17 cellular contexts compared by ENCODE assay signal in genomic region chr14:105305769-105306168, GRCh38. TPM values are rescaled to one million over a fixed set of nuclear protein-coding genes. Genes with fewer than 3 reads are reported as not detected.
DNase-seq lines count a peak whose midpoint lies in the region; ATAC-seq, FAIRE-seq and TF ChIP-seq lines count a peak whose summit lies in the region.
"Had no signal": no experiment of that assay in that cellular context is flagged by ENCODE, and none has a peak within 500 bp of the region (broad histone marks: within the 10 kb centered on the region; RNA-seq: fewer than 3 reads in every experiment).

No MANE protein-coding gene starts in this region.

- H2BK12ac ChIP-seq in H1 (ENCODE audit: low read depth, low read length) = no peak overlapping the region

- no peak overlapping the region for H3K14ac ChIP-seq in H1 (ENCODE audit: insufficient read length)

- CTCF ChIA-PET in H1 (lab: Charles Lee; ENCODE audit: partially characterized antibody) = interaction anchor here (0.7 to 1.6 kb wide), 4 partner anchors 9 to 159 kb away, joined by 3 to 5 read pairs (median 4); no protein-coding TSS in a partner anchor

- no peaks in the 10 kb centered on the region for H3K36me3 Mint-ChIP-seq in activated naive CD8-positive, alpha-beta T cell treated with anti-CD3 and anti-CD28 coated beads for 36 hours
- no peaks in the 10 kb centered on the region for H3K36me3 Mint-ChIP-seq in activated naive CD8-positive, alpha-beta T cell treated with anti-CD3 and anti-CD28 coated beads, Interleukin-2, amount 50 U/mL, for 24 hours (ENCODE audit: low read depth)
- H3K36me3 Mint-ChIP-seq in chondrocyte (ENCODE audit: low read depth) = no peaks in the 10 kb centered on the region

- DNase-seq in activated naive CD8-positive, alpha-beta T cell treated with anti-CD3 and anti-CD28 coated beads for 36 hours = no peak
- no peak for DNase-seq in activated naive CD8-positive, alpha-beta T cell treated with anti-CD3 and anti-CD28 coated beads, Interleukin-2, amount 50 U/mL, for 24 hours
- DNase-seq in NT2/D1 (ENCODE audit: low read depth, low spot score) (no peak), H1 (ENCODE audit: low read depth in 1 of 2, low spot score in 2 of 2) (no peak), substantia nigra (lab: John Stamatoyannopoulos, UW) (no peak), chondrocyte (ENCODE audit: low spot score) (no peak), NCI-H748 (lab: John Stamatoyannopoulos, UW; ENCODE audit: unreplicated experiment) (no peak)
- DNase-seq: GF-D8, NCI-H1092, NCI-H187, NCI-H446, NCI-H774 had no signal

- H3K4ac ChIP-seq in H1 (replicated peaks; ENCODE audit: insufficient read length, low read depth, low read length) = no peak overlapping the region

- ATAC-seq in activated naive CD8-positive, alpha-beta T cell treated with anti-CD3 and anti-CD28 coated beads, Interleukin-2, amount 50 U/mL, for 24 hours = no peak
- ATAC-seq: A549, GM23338, K562 had no signal

- H3K9me3 ChIP-seq in NT2/D1 (ENCODE audit: insufficient read depth, low read length) = no peaks in the 10 kb centered on the region
- H3K9me3 ChIP-seq in H1 (ENCODE audit: insufficient read depth in 2 of 2, low read depth in 1 of 2, low read length in 1 of 2) = no peaks in the 10 kb centered on the region
- H3K9me3 ChIP-seq: A549 had no signal

- no peak overlapping the region for H4K5ac ChIP-seq in H1 (ENCODE audit: insufficient read length, low read depth, low read length)

- FAIRE-seq in H1 (lab: Jason Lieb, UNC) = no peak
- FAIRE-seq: A549, D721Med, K562 had no signal

- H3K27ac Mint-ChIP-seq in activated naive CD8-positive, alpha-beta T cell treated with anti-CD3 and anti-CD28 coated beads for 36 hours = peak overlapping the region; percentile 83
- no peak overlapping the region for H3K27ac Mint-ChIP-seq in activated naive CD8-positive, alpha-beta T cell treated with anti-CD3 and anti-CD28 coated beads, Interleukin-2, amount 50 U/mL, for 24 hours
- no peak overlapping the region for H3K27ac Mint-ChIP-seq in chondrocyte (ENCODE audit: unreplicated experiment)
- H3K27ac Mint-ChIP-seq: GM23338 had no signal

- H3K4me3 ChIP-seq in NT2/D1 (ENCODE audit: insufficient read length, low read depth) (no peak overlapping the region), H1 (ENCODE audit: extremely low read depth in 1 of 4, insufficient read depth in 2 of 4, low read depth in 3 of 4, low read length in 4 of 4) (no peak overlapping the region)
- H3K4me3 ChIP-seq: A549, GM23338, K562 had no signal

- peaks cover 0 to 4% of the 10 kb centered on the region in 2 experiments for H4K20me1 ChIP-seq in H1 (replicated peaks in 1 of 2; ENCODE audit: control insufficient read depth in 1 of 2, insufficient read depth in 2 of 2, low read length in 2 of 2)

- H2BK20ac ChIP-seq in H1 (ENCODE audit: low read length) = no peak overlapping the region

- no peaks in the 10 kb centered on the region for H3K79me1 ChIP-seq in H1 (ENCODE audit: low read depth, low read length)

- H3K79me2 ChIP-seq in H1 (ENCODE audit: control insufficient read depth in 1 of 2, insufficient read depth in 2 of 2, low read length in 2 of 2) = no peaks in the 10 kb centered on the region

- no peak overlapping the region for H3K23ac ChIP-seq in H1 (ENCODE audit: insufficient read length)

- H2BK15ac ChIP-seq in H1 (ENCODE audit: low read length) = no peak overlapping the region

- no peak overlapping the region for H3K4me3 Mint-ChIP-seq in activated naive CD8-positive, alpha-beta T cell treated with anti-CD3 and anti-CD28 coated beads for 36 hours
- H3K4me3 Mint-ChIP-seq in activated naive CD8-positive, alpha-beta T cell treated with anti-CD3 and anti-CD28 coated beads, Interleukin-2, amount 50 U/mL, for 24 hours = no peak overlapping the region
- H3K4me3 Mint-ChIP-seq in chondrocyte (ENCODE audit: unreplicated experiment) = no peak overlapping the region
- H3K4me3 Mint-ChIP-seq: GM23338 had no signal

- H2AFZ ChIP-seq in H1 (ENCODE audit: low read length) = no peak overlapping the region
- H2AFZ ChIP-seq: GM23338 had no signal

- H2BK120ac ChIP-seq in H1 (replicated peaks; ENCODE audit: low read depth, low read length) = no peak overlapping the region

- no peak overlapping the region for H3K4me2 ChIP-seq in H1 (ENCODE audit: insufficient read depth in 1 of 2, low read depth in 2 of 2, low read length in 2 of 2)
- H3K4me2 ChIP-seq: A549, GM23338 had no signal

- H3K18ac ChIP-seq in H1 (ENCODE audit: extremely low read depth, low read length) = no peak overlapping the region

- TF ChIP-seq CTCF in H1 (IDR thresholded peaks at IDR 0.05; ENCODE audit: control extremely low read depth in 1 of 3, insufficient read depth in 1 of 3, low read depth in 1 of 3, low read length in 3 of 3) = no peak
- no peak for TF ChIP-seq CTCF in chondrocyte (IDR thresholded peaks at IDR 0.05)

- no peak overlapping the region for H4K91ac ChIP-seq in H1 (replicated peaks; ENCODE audit: insufficient read length, low read length)

- POLR2A ChIA-PET in H1 (lab: Charles Lee; ENCODE audit: partially characterized antibody) = interaction anchor here (0.7 to 0.8 kb wide), 2 partner anchors 9 to 1821 kb away, joined by 4 read pairs; partner anchors contain the start of gene PACS2

- H3K4me1 Mint-ChIP-seq in activated naive CD8-positive, alpha-beta T cell treated with anti-CD3 and anti-CD28 coated beads for 36 hours = peaks cover 21% of the 10 kb centered on the region
- peaks cover 31% of the 10 kb centered on the region for H3K4me1 Mint-ChIP-seq in activated naive CD8-positive, alpha-beta T cell treated with anti-CD3 and anti-CD28 coated beads, Interleukin-2, amount 50 U/mL, for 24 hours
- H3K4me1 Mint-ChIP-seq in chondrocyte (ENCODE audit: low read depth) = peaks cover 2% of the 10 kb centered on the region

- H3K27me3 Mint-ChIP-seq in activated naive CD8-positive, alpha-beta T cell treated with anti-CD3 and anti-CD28 coated beads for 36 hours = no peaks in the 10 kb centered on the region
- H3K27me3 Mint-ChIP-seq in activated naive CD8-positive, alpha-beta T cell treated with anti-CD3 and anti-CD28 coated beads, Interleukin-2, amount 50 U/mL, for 24 hours = no peaks in the 10 kb centered on the region
- no peaks in the 10 kb centered on the region for H3K27me3 Mint-ChIP-seq in chondrocyte (ENCODE audit: low read depth)

- H2BK5ac ChIP-seq in H1 (ENCODE audit: low read depth, low read length) = no peak overlapping the region

- H3K56ac ChIP-seq in H1 (replicated peaks; ENCODE audit: insufficient read length, low read depth, low read length) = no peak overlapping the region

- H3K4me1 ChIP-seq in NT2/D1 (ENCODE audit: insufficient read depth, insufficient read length) = no peaks in the 10 kb centered on the region
- H3K4me1 ChIP-seq in H1 (replicated peaks in 1 of 4; ENCODE audit: control insufficient read depth in 3 of 4, insufficient read depth in 4 of 4, low read length in 3 of 4) = peaks cover 2 to 11% (median 9%) of the 10 kb centered on the region in 4 experiments

- TF ChIP-seq RAD21 in H1 (IDR thresholded peaks at IDR 0.05 in 1 of 2, conservative IDR thresholded peaks at IDR 0.05 in 1 of 2; ENCODE audit: low read depth in 2 of 2, low read length in 2 of 2) = no peak

- peak overlapping the region; percentile 36 for H3K9ac ChIP-seq in NT2/D1 (ENCODE audit: insufficient read length, low read depth)
- H3K9ac ChIP-seq in H1 (replicated peaks in 1 of 4; ENCODE audit: extremely low read depth in 1 of 4, low read depth in 3 of 4, low read length in 3 of 4) = no peak overlapping the region

- 0 out of 2 replicates have a peak overlapping the region, but pooled peaks have one; percentile 70 for H2AK5ac ChIP-seq in H1 (ENCODE audit: low read depth, low read length)

- no peak for TF ChIP-seq EP300 in H1 (IDR thresholded peaks at IDR 0.05; ENCODE audit: borderline replicate concordance in 1 of 2, low read depth in 2 of 2, low read length in 2 of 2)

- H3K9me3 Mint-ChIP-seq in activated naive CD8-positive, alpha-beta T cell treated with anti-CD3 and anti-CD28 coated beads for 36 hours = no peaks in the 10 kb centered on the region
- no peaks in the 10 kb centered on the region for H3K9me3 Mint-ChIP-seq in activated naive CD8-positive, alpha-beta T cell treated with anti-CD3 and anti-CD28 coated beads, Interleukin-2, amount 50 U/mL, for 24 hours
- H3K9me3 Mint-ChIP-seq in chondrocyte (ENCODE audit: low read depth) = no peaks in the 10 kb centered on the region
- H3K9me3 Mint-ChIP-seq: GM23338 had no signal

- 88% methylated on average over 10 of the region's 10 CpGs; no CpG with 5 or more reads in 1 of the 2 experiments for WGBS in H1 (ENCODE audit: extremely low coverage in 1 of 2, insufficient coverage in 1 of 2, insufficient read length in 1 of 2, insufficient replicate concordance in 2 of 2, low coverage in 1 of 2, low lambda C conversion rate in 2 of 2, missing lambda C conversion rate in 1 of 2), 2 experiments

- no peak for TF ChIP-seq POLR2A in H1 (IDR thresholded peaks at IDR 0.05; ENCODE audit: control extremely low read depth in 1 of 2, low read depth in 2 of 2, low read length in 2 of 2)

- no peak overlapping the region for H3K27ac ChIP-seq in H1 (ENCODE audit: low read depth, low read length)
- peak overlapping the region; percentile 51 for H3K27ac ChIP-seq in substantia nigra (ENCODE audit: low read depth, low read length, poor library complexity, severe bottlenecking)
- H3K27ac ChIP-seq: A549, HL-60 had no signal

- H3K23me2 ChIP-seq in H1 (ENCODE audit: low read depth, low read length) = peaks cover 4% of the 10 kb centered on the region; the same call in 1 of the 2 replicates

- no peak overlapping the region for H4K8ac ChIP-seq in H1 (ENCODE audit: extremely low read depth, insufficient read depth, low read length)

- no peaks in the 10 kb centered on the region for H3K36me3 ChIP-seq in NT2/D1 (ENCODE audit: insufficient read depth, insufficient read length, low read length)
- H3K36me3 ChIP-seq in H1 (ENCODE audit: control insufficient read depth in 2 of 4, insufficient read depth in 4 of 4, low read length in 3 of 4) = no peaks in the 10 kb centered on the region

- H3K27me3 ChIP-seq in NT2/D1 (ENCODE audit: insufficient read depth, insufficient read length) (no peaks in the 10 kb centered on the region), H1 (replicated peaks in 1 of 4; ENCODE audit: control insufficient read depth in 3 of 4, extremely low read depth in 1 of 4, insufficient read depth in 3 of 4, low read length in 3 of 4) (no peaks in the 10 kb centered on the region)

RNA-seq across cellular contexts. Expression of gene BRF1, which starts 5.0 kb away (rescaled TPM):
- 10 to 100 TPM; 21.9 to 22.8 TPM for total RNA-seq in activated naive CD8-positive, alpha-beta T cell treated with anti-CD3 and anti-CD28 coated beads for 36 hours
- 18.3 and 18.5 TPM in 2 replicates for total RNA-seq in H1 (2021; fragmentation: NEBNext Ultra II Directional; extraction: Animal tissue kit (Norgen Biotek cat#: 25700))
- 7.7 and 12.5 TPM in 2 replicates for polyA plus RNA-seq in H1 (2011; rRNA removed)
- polyA plus RNA-seq in H1 (2011; cell fraction: cytosol; rRNA removed) = 11.1 TPM
- polyA plus RNA-seq in H1 (2011; cell fraction: nucleus; rRNA removed) = 32.8 TPM
- 11.4 to 15.6 TPM (median 13.1 TPM) in 4 replicates for polyA plus RNA-seq in H1 (2012, experiment 1 of 2)
- polyA plus RNA-seq in H1 (2012, experiment 2 of 2) = 7.8 TPM
- 9.6 TPM for polyA plus RNA-seq in H1 (2013, experiment 1 of 2)
- polyA plus RNA-seq in H1 (2013, experiment 2 of 2) = 8.4 TPM
- polyA minus RNA-seq in H1 (2011; rRNA and poly(A)+ RNA removed) = 10.3 and 11.4 TPM in 2 replicates
- polyA minus RNA-seq in H1 (2011; cell fraction: cytosol; rRNA and poly(A)+ RNA removed) = 15.4 TPM
- 35.1 TPM for polyA minus RNA-seq in H1 (2011; cell fraction: nucleus; rRNA and poly(A)+ RNA removed)
- 26.1 to 31.0 TPM (median 26.2 TPM) in 3 replicates for total RNA-seq in chondrocyte

RNA-seq across cellular contexts. Expression of gene PACS2, which starts 8.8 kb away (rescaled TPM):
- 10 to 100 TPM; 21.1 to 22.2 TPM for total RNA-seq in activated naive CD8-positive, alpha-beta T cell treated with anti-CD3 and anti-CD28 coated beads for 36 hours
- total RNA-seq in H1 (2021; fragmentation: NEBNext Ultra II Directional; extraction: Animal tissue kit (Norgen Biotek cat#: 25700)) = 62.3 and 62.8 TPM in 2 replicates
- 38.0 and 65.4 TPM in 2 replicates for polyA plus RNA-seq in H1 (2011; rRNA removed)
- polyA plus RNA-seq in H1 (2011; cell fraction: cytosol; rRNA removed) = 57.3 TPM
- 306 TPM for polyA plus RNA-seq in H1 (2011; cell fraction: nucleus; rRNA removed)
- 54.5 to 72.8 TPM (median 68.7 TPM) in 4 replicates for polyA plus RNA-seq in H1 (2012, experiment 1 of 2)
- polyA plus RNA-seq in H1 (2012, experiment 2 of 2) = 42.3 TPM
- polyA plus RNA-seq in H1 (2013, experiment 1 of 2) = 35.8 TPM
- polyA plus RNA-seq in H1 (2013, experiment 2 of 2) = 33.2 TPM
- 28.2 and 33.0 TPM in 2 replicates for polyA minus RNA-seq in H1 (2011; rRNA and poly(A)+ RNA removed)
- 49.0 TPM for polyA minus RNA-seq in H1 (2011; cell fraction: cytosol; rRNA and poly(A)+ RNA removed)
- 88.7 TPM for polyA minus RNA-seq in H1 (2011; cell fraction: nucleus; rRNA and poly(A)+ RNA removed)
- total RNA-seq in chondrocyte = 82.6 to 89.5 TPM (median 87.1 TPM) in 3 replicates

RNA-seq across cellular contexts. Expression of gene BTBD6, which starts 57.4 kb away (rescaled TPM):
- 10 to 100 TPM; 33.9 to 35.2 TPM for total RNA-seq in activated naive CD8-positive, alpha-beta T cell treated with anti-CD3 and anti-CD28 coated beads for 36 hours
- 10.2 and 11.6 TPM in 2 replicates for total RNA-seq in H1 (2021; fragmentation: NEBNext Ultra II Directional; extraction: Animal tissue kit (Norgen Biotek cat#: 25700))
- 9.8 and 10.1 TPM in 2 replicates for polyA plus RNA-seq in H1 (2011; rRNA removed)
- 9.4 TPM for polyA plus RNA-seq in H1 (2011; cell fraction: cytosol; rRNA removed)
- polyA plus RNA-seq in H1 (2011; cell fraction: nucleus; rRNA removed) = 16.1 TPM
- 7.2 to 14.6 TPM (median 12.4 TPM) in 4 replicates for polyA plus RNA-seq in H1 (2012, experiment 1 of 2)
- polyA plus RNA-seq in H1 (2012, experiment 2 of 2) = 13.7 TPM
- polyA plus RNA-seq in H1 (2013, experiment 1 of 2) = 8.8 TPM
- 8.2 TPM for polyA plus RNA-seq in H1 (2013, experiment 2 of 2)
- polyA minus RNA-seq in H1 (2011; rRNA and poly(A)+ RNA removed) = 5.8 and 7.9 TPM in 2 replicates
- polyA minus RNA-seq in H1 (2011; cell fraction: cytosol; rRNA and poly(A)+ RNA removed) = 5.8 TPM
- 4.4 TPM for polyA minus RNA-seq in H1 (2011; cell fraction: nucleus; rRNA and poly(A)+ RNA removed)
- total RNA-seq in chondrocyte = 52.7 to 54.3 TPM (median 53.1 TPM) in 3 replicates
- total RNA-seq: K562 had no signal
- polyA plus RNA-seq: K562 had no signal
